ENCODE assay signal across 8 cellular contexts in genomic region chr2:197310940-197311485, GRCh38. TPM values are rescaled to one million over a fixed set of nuclear protein-coding genes. Genes with fewer than 3 reads are reported as not detected.
A peak's percentile ranks its signal among the peaks of the same experiment; 100 is the strongest.
DNase-seq lines count a peak whose midpoint lies in the region; ATAC-seq and TF ChIP-seq lines count a peak whose summit lies in the region.

No MANE protein-coding gene starts in this region.

- peaks cover 31% of the 10 kb centered on the region for H3K79me2 ChIP-seq in OCI-LY1 (ENCODE audit: insufficient read depth, low read length)

- no peaks in the 10 kb centered on the region for H4K20me1 ChIP-seq in OCI-LY1 (ENCODE audit: insufficient read depth, low read length)

- H3K27ac ChIP-seq in OCI-LY1 (ENCODE audit: low read depth, low read length, poor library complexity, severe bottlenecking) (peak overlapping the region; percentile 26), esophagus (ENCODE audit: low read depth in 2 of 2, low read length in 1 of 2) (peak overlapping the region; percentile 34 to 81), rectal smooth muscle tissue (ENCODE audit: low read depth, low read length) (peak overlapping the region; percentile 5)

- 1 to 3% methylated on average over 29 to 31 of the region's 31 CpGs for WGBS in esophagus, 2 donors

- no peak for DNase-seq in GM12864 (ENCODE audit: low read depth)
- DNase-seq in NCI-H774 (lab: John Stamatoyannopoulos, UW) = no peak

- H3K9me3 ChIP-seq in OCI-LY1 (ENCODE audit: low read length) (no peaks in the 10 kb centered on the region), esophagus (ENCODE audit: control insufficient read depth in 2 of 2, insufficient read depth in 1 of 2, low read depth in 1 of 2, low read length in 1 of 2) (no peaks in the 10 kb centered on the region)

- TF ChIP-seq CTCF in GM12864 (IDR thresholded peaks at IDR 0.05; ENCODE audit: low read depth, low read length, missing control alignments) = no peak
- no peak for TF ChIP-seq CTCF in OCI-LY1 (IDR thresholded peaks at IDR 0.05; ENCODE audit: low read length)

- H3K4me1 ChIP-seq in OCI-LY1 (ENCODE audit: insufficient read depth, low read length, severe bottlenecking) = peaks cover 53% of the 10 kb centered on the region
- no peaks in the 10 kb centered on the region for H3K4me1 ChIP-seq in esophagus (ENCODE audit: control insufficient read depth in 2 of 2, insufficient read depth in 2 of 2, low read length in 1 of 2)
- H3K4me1 ChIP-seq in rectal smooth muscle tissue (ENCODE audit: control insufficient read depth, insufficient read depth, low read length) = peaks cover 8% of the 10 kb centered on the region

- H3K9me2 ChIP-seq in OCI-LY1 (ENCODE audit: low read depth, low read length) = no peaks in the 10 kb centered on the region

- peak overlapping the region; percentile 69 for H3K4me3 ChIP-seq in GM12864 (ENCODE audit: low read depth, low read length)
- peak overlapping the region; percentile 78 for H3K4me3 ChIP-seq in OCI-LY1 (ENCODE audit: low read depth, low read length, poor library complexity, severe bottlenecking)
- H3K4me3 ChIP-seq in esophagus (ENCODE audit: low read depth in 1 of 2, low read length in 2 of 2) = peak overlapping the region; percentile 74 to 87
- peak overlapping the region; percentile 72 for H3K4me3 ChIP-seq in rectal smooth muscle tissue (ENCODE audit: low read length)

- H2AFZ ChIP-seq in OCI-LY1 (ENCODE audit: low read length) = no peak overlapping the region

- peak overlapping the region; percentile 81 for H3K4me2 ChIP-seq in OCI-LY1 (ENCODE audit: low read length)

- no peak for ATAC-seq in GM21717 (IDR thresholded peaks at IDR 0.05; ENCODE audit: unreplicated experiment)
- ATAC-seq in HG02571 (IDR thresholded peaks at IDR 0.05; ENCODE audit: unreplicated experiment) = no peak
- ATAC-seq in GM19035 (IDR thresholded peaks at IDR 0.05; ENCODE audit: unreplicated experiment) = no peak

- H3F3A ChIP-seq in OCI-LY1 (ENCODE audit: insufficient read depth, low read length) = no peaks in the 10 kb centered on the region

- H3K27me3 ChIP-seq in OCI-LY1 (ENCODE audit: insufficient read depth, low read length) (no peaks in the 10 kb centered on the region), esophagus (ENCODE audit: control insufficient read depth in 1 of 2, insufficient read depth in 2 of 2, low read length in 2 of 2) (no peaks in the 10 kb centered on the region), rectal smooth muscle tissue (ENCODE audit: control insufficient read depth, insufficient read depth, low read length) (no peaks in the 10 kb centered on the region)

- H3K9ac ChIP-seq in OCI-LY1 (ENCODE audit: low read length) = peak overlapping the region; percentile 65; the same call in 1 of the 2 replicates
- H3K9ac ChIP-seq in rectal smooth muscle tissue (ENCODE audit: low read length) = no peak overlapping the region

- H3K36me3 ChIP-seq in OCI-LY1 (ENCODE audit: insufficient read depth, low read length) (no peaks in the 10 kb centered on the region), esophagus (ENCODE audit: control insufficient read depth in 2 of 2, insufficient read depth in 2 of 2, low read length in 1 of 2) (no peaks in the 10 kb centered on the region), rectal smooth muscle tissue (ENCODE audit: control insufficient read depth, insufficient read depth, low read length) (no peaks in the 10 kb centered on the region)

RNA-seq across cellular contexts. Expression of gene ANKRD44, which starts 0.4 kb away (rescaled TPM):
- polyA plus RNA-seq in esophagus = 1 to 10 TPM; 1.1 to 1.5 TPM

Comparison
In these comparisons a context has a peak if more than half of its experiments do, and no peak if none do; other contexts are left out.
1. H3K27ac ChIP-seq: peak in every context shown above with its lines; median percentile 58 in esophagus; 26 in OCI-LY1; 5 in rectal smooth muscle tissue.